ENCODE assay signal across 19 cellular contexts in genomic region chr2:32711908-32712307, GRCh38.
"Had no signal": no experiment of that assay in that cellular context is flagged by ENCODE, and none has a peak within 500 bp of the region (broad histone marks: within the 10 kb centered on the region; RNA-seq: fewer than 3 reads in every experiment).

No MANE protein-coding gene starts in this region.

- H3K9me3 ChIP-seq: transverse colon, vagina had no signal

- H3K4me1 Mint-ChIP-seq: activated naive CD4-positive, alpha-beta T cell treated with anti-CD3 and anti-CD28 coated beads, Interleukin-2, amount 10 ng/mL, durations not matched to agents 7 days and 5 days; endodermal cell had no signal

- H3K27ac Mint-ChIP-seq: activated B cell treated with CpG ODN at 0.5 μM for 24 hours; activated CD4-positive, alpha-beta memory T cell treated with anti-CD3 and anti-CD28 coated beads for 36 hours; activated naive CD4-positive, alpha-beta T cell treated with anti-CD3 and anti-CD28 coated beads, Interleukin-2, amount 10 ng/mL, durations not matched to agents 7 days and 5 days; endodermal cell; progenitor cell of endocrine pancreas had no signal

- H3K27ac ChIP-seq: transverse colon, vagina had no signal

- H3K27me3 Mint-ChIP-seq: activated B cell treated with CpG ODN at 0.5 μM for 24 hours; activated CD4-positive, alpha-beta memory T cell treated with anti-CD3 and anti-CD28 coated beads for 36 hours; activated naive CD4-positive, alpha-beta T cell treated with anti-CD3 and anti-CD28 coated beads, Interleukin-2, amount 10 ng/mL, durations not matched to agents 7 days and 5 days; naive B cell; progenitor cell of endocrine pancreas had no signal

- DNase-seq: activated B cell treated with CpG ODN at 0.5 μM for 24 hours; activated CD4-positive, alpha-beta memory T cell treated with anti-CD3 and anti-CD28 coated beads for 36 hours; activated CD4-positive, alpha-beta T cell treated with anti-CD3 and anti-CD28 coated beads for 4 hours; activated naive CD4-positive, alpha-beta T cell treated with anti-CD3 and anti-CD28 coated beads, Interleukin-2, amount 10 ng/mL, durations not matched to agents 7 days and 5 days; endodermal cell; glutamatergic neuron; hippocampal formation; mucosa of descending colon; naive B cell; right cardiac atrium; stimulated activated CD4-positive, alpha-beta T cell treated with anti-CD3 and anti-CD28 coated beads, Interleukin-2, amount 100 ng/mL, for 24 hours; stimulated activated naive CD8-positive, alpha-beta T cell treated with anti-CD3 and anti-CD28 coated beads, Interleukin-15, Interleukin-2, amounts not matched to agents 100 U/mL and 50 U/mL, for 24 hours; SW 1271; T-helper 2 cell; transverse colon had no signal

- H3K9me3 Mint-ChIP-seq: endodermal cell, neural crest cell had no signal

- H3K4me3 ChIP-seq: mucosa of descending colon, transverse colon, vagina had no signal

- ATAC-seq: mucosa of descending colon; stimulated activated naive CD8-positive, alpha-beta T cell treated with anti-CD3 and anti-CD28 coated beads, Interleukin-15, Interleukin-2, amounts not matched to agents 100 U/mL and 50 U/mL, for 24 hours had no signal

- FAIRE-seq: islet of Langerhans had no signal

- H3K4me3 Mint-ChIP-seq: activated B cell treated with CpG ODN at 0.5 μM for 24 hours; activated CD4-positive, alpha-beta memory T cell treated with anti-CD3 and anti-CD28 coated beads for 36 hours; activated naive CD4-positive, alpha-beta T cell treated with anti-CD3 and anti-CD28 coated beads, Interleukin-2, amount 10 ng/mL, durations not matched to agents 7 days and 5 days; endodermal cell; naive B cell; neural crest cell had no signal

- H3K27me3 ChIP-seq: transverse colon, vagina had no signal
